Comparison of ENCODE assay signal across 11 cellular contexts in the genomic region with DNA sequence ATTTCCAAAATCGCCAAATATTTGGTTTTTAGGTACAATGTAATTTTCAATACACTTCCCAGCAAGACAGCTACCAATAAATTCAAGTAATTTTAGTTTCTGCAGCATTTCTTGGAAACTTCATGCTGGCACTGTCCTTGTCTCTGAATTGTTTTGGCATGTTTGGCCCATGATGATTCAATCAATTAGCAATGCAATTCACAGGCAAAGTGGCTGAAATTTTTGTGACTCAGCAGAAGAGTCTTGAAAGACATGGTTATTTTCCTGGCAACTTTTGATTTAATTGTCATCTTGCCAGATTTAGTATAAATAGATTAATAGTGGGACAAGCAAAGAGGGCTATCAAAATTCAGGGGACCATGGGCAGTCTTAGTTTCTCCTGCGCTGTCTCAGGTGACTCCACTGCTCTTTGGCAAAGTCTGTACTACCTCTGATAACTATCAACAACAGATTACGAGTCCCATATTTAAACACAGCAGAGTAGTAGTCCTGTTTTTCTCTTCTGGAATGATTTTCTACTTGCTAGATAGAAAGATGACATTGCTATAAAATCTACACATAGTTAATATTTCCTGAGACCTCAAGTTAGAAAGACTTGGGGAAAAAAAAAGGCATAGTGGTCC.
DNase-seq lines count a peak whose midpoint lies in the region; FAIRE-seq and TF ChIP-seq lines count a peak whose summit lies in the region.
"Had no signal": no experiment of that assay in that cellular context is flagged by ENCODE, and none has a peak within 500 bp of the region (broad histone marks: within the 10 kb centered on the region; RNA-seq: fewer than 3 reads in every experiment).

No MANE protein-coding gene starts in this region.

- no peak overlapping the region for H3K9ac ChIP-seq in SK-N-MC (ENCODE audit: insufficient read length)

- H3K27ac ChIP-seq in SK-N-MC (peak overlapping the region; percentile 44), small intestine (ENCODE audit: low read depth in 1 of 2, low read length in 1 of 2) (no peak overlapping the region)
- H3K27ac ChIP-seq: transverse colon had no signal

- H3K27me3 ChIP-seq in small intestine (ENCODE audit: control insufficient read depth in 2 of 2, insufficient read depth in 2 of 2, low read length in 2 of 2) = no peaks in the 10 kb centered on the region
- H3K27me3 ChIP-seq: transverse colon had no signal

- H3K9me3 ChIP-seq in SK-N-MC (ENCODE audit: low read depth, low read length) (no peaks in the 10 kb centered on the region), small intestine (ENCODE audit: control insufficient read depth, low read depth) (no peaks in the 10 kb centered on the region)
- H3K9me3 ChIP-seq: transverse colon had no signal

- peak; percentile 47 for DNase-seq in H4 (ENCODE audit: low spot score)
- no peak for DNase-seq in SK-N-MC (ENCODE audit: low read depth, low spot score)
- DNase-seq in fibroblast of pulmonary artery (ENCODE audit: low read depth) = peak; percentile 80
- peak; percentile 61 for DNase-seq in skeletal muscle cell (ENCODE audit: low read depth)
- DNase-seq in small intestine = no peak
- no peak for DNase-seq in germinal center (ENCODE audit: low spot score)
- no peak for DNase-seq in putamen (ENCODE audit: low spot score)
- DNase-seq in activated CD8-positive, alpha-beta memory T cell treated with anti-CD3 and anti-CD28 coated beads, Interleukin-2, amount 50 U/mL, for 48 hours = no peak
- DNase-seq: DMS 273 treated with DMSO at 0.1 percent for 48 hours, MV-4-11, transverse colon had no signal

- H3K4me1 ChIP-seq in small intestine (ENCODE audit: control insufficient read depth in 2 of 2, insufficient read depth in 1 of 2, low read depth in 1 of 2, low read length in 1 of 2) = no peaks in the 10 kb centered on the region

- H3K36me3 ChIP-seq in SK-N-MC (ENCODE audit: insufficient read depth, low read length) (no peaks in the 10 kb centered on the region), small intestine (ENCODE audit: control insufficient read depth in 2 of 2, insufficient read depth in 2 of 2, low read length in 2 of 2) (no peaks in the 10 kb centered on the region)
- H3K36me3 ChIP-seq: transverse colon had no signal

- no peak for TF ChIP-seq CTCF in fibroblast of pulmonary artery (IDR thresholded peaks at IDR 0.05; ENCODE audit: low read length, missing control alignments)

- FAIRE-seq in small intestine (lab: Jason Lieb, UNC) = no peak

- no peak overlapping the region for H3K4me3 ChIP-seq in SK-N-MC
- no peak overlapping the region for H3K4me3 ChIP-seq in fibroblast of pulmonary artery (replicated peaks; ENCODE audit: low read depth, low read length)
- H3K4me3 ChIP-seq in skeletal muscle cell (ENCODE audit: low read depth, low read length) = no peak overlapping the region
- H3K4me3 ChIP-seq in small intestine (ENCODE audit: low read depth in 1 of 2, low read length in 2 of 2) = no peak overlapping the region
- H3K4me3 ChIP-seq: transverse colon had no signal

- WGBS in small intestine, 3 donors = 82 to 88% (median 84%) methylated on average over 3 of the region's 3 CpGs

Comparison
In these comparisons a context has a peak if more than half of its experiments do, and no peak if none do; other contexts are left out.
1. DNase-seq: peak in H4 (single experiment), fibroblast of pulmonary artery (single experiment) and skeletal muscle cell (single experiment); none in SK-N-MC (single experiment), small intestine (single experiment), germinal center (single experiment), putamen (single experiment) and activated CD8-positive, alpha-beta memory T cell treated with anti-CD3 and anti-CD28 coated beads, Interleukin-2, amount 50 U/mL, for 48 hours (single experiment).